In the genomic region with DNA sequence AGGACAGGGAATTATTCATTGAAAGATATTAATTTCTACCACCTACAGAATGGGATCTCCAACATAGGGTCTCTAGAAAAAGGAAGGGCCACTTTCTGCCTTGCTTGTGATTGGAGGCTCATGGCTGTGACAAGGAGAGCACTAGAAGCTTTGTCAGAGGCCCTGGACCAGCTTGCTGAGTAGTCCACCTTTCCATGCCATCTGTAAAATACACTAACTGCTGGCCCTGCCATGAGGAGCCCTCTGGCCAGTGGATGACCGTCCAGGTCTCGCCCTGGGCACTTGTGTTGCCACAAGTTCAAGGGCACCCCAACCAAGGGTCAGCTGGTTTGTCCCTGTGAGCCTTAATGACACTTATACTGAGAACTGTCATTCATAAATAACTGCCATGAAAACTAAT, we compare ENCODE assay signal across 19 cellular contexts. TPM values are rescaled to one million over a fixed set of nuclear protein-coding genes. Genes with fewer than 3 reads are reported as not detected.
"Had no signal": no experiment of that assay in that cellular context is flagged by ENCODE, and none has a peak within 500 bp of the region (broad histone marks: within the 10 kb centered on the region; RNA-seq: fewer than 3 reads in every experiment).

No MANE protein-coding gene starts in this region.

- DNase-seq: activated CD4-positive, alpha-beta T cell treated with anti-CD3 and anti-CD28 coated beads, Interleukin-2, amount 50 U/mL, for 48 hours; activated gamma-delta T cell; activated T-cell treated with anti-CD3 and anti-CD28 coated beads, Interleukin-2, amount 50 U/mL, for 48 hours; amygdala; body of pancreas; central memory CD4-positive, alpha-beta T cell; effector memory CD4-positive, alpha-beta T cell; foreskin keratinocyte; immature natural killer cell; left cardiac atrium; midbrain; posterior cingulate gyrus; stimulated activated naive CD8-positive, alpha-beta T cell treated with anti-CD3 and anti-CD28 coated beads, Interleukin-15, Interleukin-2, amounts not matched to agents 100 U/mL and 50 U/mL, for 24 hours; SW 1271; upper lobe of left lung had no signal

- H3K27ac Mint-ChIP-seq: activated naive CD4-positive, alpha-beta T cell treated with anti-CD3 and anti-CD28 coated beads, Interleukin-2, amount 50 U/mL, for 72 hours; immature natural killer cell had no signal

- H3K4me1 ChIP-seq: foreskin keratinocyte had no signal

- H3K9me3 Mint-ChIP-seq: activated naive CD4-positive, alpha-beta T cell treated with anti-CD3 and anti-CD28 coated beads, Interleukin-2, amount 50 U/mL, for 72 hours; immature natural killer cell had no signal

- H3K9me3 ChIP-seq: body of pancreas, suprapubic skin, upper lobe of left lung had no signal

- H3K36me3 Mint-ChIP-seq: immature natural killer cell had no signal

- ATAC-seq: activated naive CD4-positive, alpha-beta T cell treated with anti-CD3 and anti-CD28 coated beads, Interleukin-2, amount 50 U/mL, for 72 hours; body of pancreas; foreskin keratinocyte; left cardiac atrium; stimulated activated naive CD8-positive, alpha-beta T cell treated with anti-CD3 and anti-CD28 coated beads, Interleukin-15, Interleukin-2, amounts not matched to agents 100 U/mL and 50 U/mL, for 24 hours had no signal

- H3K36me3 ChIP-seq: suprapubic skin, upper lobe of left lung had no signal

- H3K27ac ChIP-seq: body of pancreas, foreskin keratinocyte, suprapubic skin, upper lobe of left lung had no signal

- H3K4me3 ChIP-seq: body of pancreas, lung, smooth muscle cell, suprapubic skin, upper lobe of left lung had no signal

RNA-seq across cellular contexts. Expression of a gene that starts 1.6 kb away (rescaled TPM):
- polyA plus RNA-seq: immature natural killer cell had no signal
